ENCODE assay signal across 8 cellular contexts in the genomic region with DNA sequence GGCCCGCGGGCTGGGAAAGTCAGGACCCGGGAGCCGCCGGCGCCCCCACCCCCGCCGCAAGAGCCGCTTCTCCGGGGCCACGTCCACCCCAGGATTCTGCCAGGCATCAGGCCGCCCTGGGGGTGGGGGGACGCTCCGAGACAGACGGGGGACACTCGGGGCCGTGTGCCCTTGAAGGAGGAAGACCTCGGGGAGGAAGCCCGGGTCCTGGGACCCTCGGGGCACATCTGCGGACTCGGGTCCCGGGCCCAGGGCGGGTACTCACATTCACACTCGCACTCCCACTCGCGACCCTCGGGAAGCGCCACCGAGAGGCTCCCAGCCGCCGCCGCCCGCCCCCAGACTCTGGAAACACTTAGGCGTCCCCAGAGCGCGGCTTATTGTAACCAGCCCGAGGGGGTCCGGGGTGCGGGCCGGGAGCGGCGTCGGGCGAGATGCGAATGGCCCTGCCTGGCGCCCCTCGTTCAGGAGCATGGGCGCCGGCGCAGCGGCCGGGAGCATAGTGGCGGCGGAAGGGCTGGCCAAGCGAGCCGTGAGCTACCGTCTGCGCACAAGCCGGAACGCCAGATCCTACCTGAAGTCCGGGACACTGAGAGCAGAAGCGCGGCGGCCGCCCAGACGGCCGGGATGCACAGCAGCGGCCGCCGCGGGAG. TPM values are rescaled to one million over a fixed set of nuclear protein-coding genes. Genes with fewer than 3 reads are reported as not detected.
DNase-seq lines count a peak whose midpoint lies in the region; ATAC-seq, FAIRE-seq and TF ChIP-seq lines count a peak whose summit lies in the region.

No MANE protein-coding gene starts in this region.

- H3K27me3 Mint-ChIP-seq in activated CD4-positive, alpha-beta memory T cell treated with anti-CD3 and anti-CD28 coated beads, Interleukin-2, amount 10 ng/mL, durations not matched to agents 7 days and 5 days: peaks cover 75% of the 10 kb centered on the region
- H3K27me3 Mint-ChIP-seq in activated CD4-positive, alpha-beta memory T cell treated with anti-CD3 and anti-CD28 coated beads for 36 hours: peaks cover 63% of the 10 kb centered on the region
- H3K27me3 Mint-ChIP-seq in type B pancreatic cell: peaks cover 42% of the 10 kb centered on the region

- in situ Hi-C loops in K562 (cut with MboI): loop anchor here (5.0 kb wide), 1 partner anchor 37 kb away; no protein-coding TSS in a partner anchor

- TF ChIP-seq POLR2A in K562 (conservative IDR thresholded peaks at IDR 0.05): no peak

- H3K36me3 Mint-ChIP-seq in activated CD4-positive, alpha-beta memory T cell treated with anti-CD3 and anti-CD28 coated beads, Interleukin-2, amount 10 ng/mL, durations not matched to agents 7 days and 5 days (ENCODE audit: low read depth): no peaks in the 10 kb centered on the region
- H3K36me3 Mint-ChIP-seq in activated CD4-positive, alpha-beta memory T cell treated with anti-CD3 and anti-CD28 coated beads for 36 hours: no peaks in the 10 kb centered on the region
- no peaks in the 10 kb centered on the region for H3K36me3 Mint-ChIP-seq in type B pancreatic cell

- no peak for TF ChIP-seq RAD21 in K562 (CRISPR knock-in tag; conservative IDR thresholded peaks at IDR 0.05 in 1 of 2, IDR thresholded peaks at IDR 0.05 in 1 of 2)

- peaks cover 4% of the 10 kb centered on the region; the same call in 1 of the 2 replicates for H3K9me3 ChIP-seq in K562 (replicated peaks; ENCODE audit: control insufficient read depth, insufficient read depth, low read depth, low read length)

- POLR2A ChIA-PET in activated CD4-positive, alpha-beta memory T cell treated with anti-CD3 and anti-CD28 coated beads, Interleukin-2, amount 10 ng/mL, durations not matched to agents 7 days and 5 days (lab: Charles Lee): no interaction called here
- POLR2A ChIA-PET in activated CD4-positive, alpha-beta memory T cell treated with anti-CD3 and anti-CD28 coated beads for 36 hours (lab: Charles Lee): no interaction called here
- POLR2A ChIA-PET in K562 (lab: Yijun Ruan, JAX): interaction anchor here (0.5 to 1.4 kb wide), 5 partner anchors 10 to 148 kb away, joined by 3 to 4 read pairs (median 3); no protein-coding TSS in a partner anchor

- peak overlapping the region; percentile 87; the same call in 1 of the 2 replicates for H3K4me2 ChIP-seq in K562 (ENCODE audit: insufficient read depth, low read length)

- TF ChIP-seq EP300 in K562 (IDR thresholded peaks at IDR 0.05; ENCODE audit: low read length): no peak

- H3K4me1 ChIP-seq in K562 (replicated peaks in 1 of 2; ENCODE audit: control insufficient read depth in 2 of 2, insufficient read depth in 2 of 2, low read length in 2 of 2): peaks cover 18 to 33% of the 10 kb centered on the region in 2 experiments; a peak in 4 of 5 replicates

- H3K4me1 Mint-ChIP-seq in activated CD4-positive, alpha-beta memory T cell treated with anti-CD3 and anti-CD28 coated beads, Interleukin-2, amount 10 ng/mL, durations not matched to agents 7 days and 5 days: peaks cover 11% of the 10 kb centered on the region
- peaks cover 4% of the 10 kb centered on the region for H3K4me1 Mint-ChIP-seq in activated CD4-positive, alpha-beta memory T cell treated with anti-CD3 and anti-CD28 coated beads for 36 hours (ENCODE audit: low read depth)
- peaks cover 35% of the 10 kb centered on the region for H3K4me1 Mint-ChIP-seq in type B pancreatic cell (ENCODE audit: unreplicated experiment)

- peak overlapping the region; percentile 73 to 95 for H3K9ac ChIP-seq in K562 (ENCODE audit: insufficient read depth in 1 of 2, low read depth in 2 of 2, low read length in 2 of 2)

- H4K20me1 ChIP-seq in K562 (replicated peaks; ENCODE audit: control insufficient read depth, insufficient read depth, low read length): no peaks in the 10 kb centered on the region

- H3K27me3 ChIP-seq in K562 (ENCODE audit: control insufficient read depth in 2 of 2, insufficient read depth in 2 of 2, low read length in 2 of 2): no peaks in the 10 kb centered on the region
- H3K27me3 ChIP-seq in kidney epithelial cell (ENCODE audit: control insufficient read depth, insufficient read depth, low read length): peaks cover 33% of the 10 kb centered on the region

- FAIRE-seq in K562 (lab: Jason Lieb, UNC): no peak

- H3K4me3 ChIP-seq in K562 (peak overlapping the region; percentile 80), kidney epithelial cell (ENCODE audit: low read depth, low read length) (peak overlapping the region; percentile 42)

- CTCF ChIA-PET in activated CD4-positive, alpha-beta memory T cell treated with anti-CD3 and anti-CD28 coated beads, Interleukin-2, amount 10 ng/mL, durations not matched to agents 7 days and 5 days (lab: Charles Lee): interaction anchor here (0.9 to 3.0 kb wide), 21 partner anchors 13 to 189 kb away, joined by 3 to 21 read pairs (median 4); no protein-coding TSS in a partner anchor
- CTCF ChIA-PET in activated CD4-positive, alpha-beta memory T cell treated with anti-CD3 and anti-CD28 coated beads for 36 hours (lab: Charles Lee): interaction anchor here (0.6 to 3.3 kb wide), 11 partner anchors 12 to 1035 kb away, joined by 3 to 25 read pairs (median 3); no protein-coding TSS in a partner anchor
- CTCF ChIA-PET in K562 (lab: Yijun Ruan, JAX; ENCODE audit: low intra/inter-chr PET ratio): interaction anchor here (1.9 kb wide), 1 partner anchor 174 kb away, joined by 16 read pairs; no protein-coding TSS in a partner anchor

- 2% methylated on average over 27 of the region's 72 CpGs for WGBS in K562 (ENCODE audit: insufficient coverage, low coverage, missing lambda C conversion rate)

- peaks cover 56% of the 10 kb centered on the region for H3K79me2 ChIP-seq in K562 (ENCODE audit: control insufficient read depth, insufficient read depth, low read length)

- intact Hi-C loops in activated CD4-positive, alpha-beta memory T cell treated with anti-CD3 and anti-CD28 coated beads for 36 hours (cut with micrococcal nuclease): no loop called here
- intact Hi-C loops in K562 (cut with micrococcal nuclease): loop anchor here (5.0 kb wide), 1 partner anchor 147 kb away; no protein-coding TSS in a partner anchor

- H3K9me1 ChIP-seq in K562 (ENCODE audit: control insufficient read depth, insufficient read depth, low read length): no peaks in the 10 kb centered on the region

- no peak for TF ChIP-seq CTCF in K562 (IDR thresholded peaks at IDR 0.05 in 2 of 3, conservative IDR thresholded peaks at IDR 0.05 in 1 of 3; ENCODE audit: insufficient read depth in 2 of 3, low read depth in 1 of 3, low read length in 3 of 3)
- no peak for TF ChIP-seq CTCF in kidney epithelial cell (IDR thresholded peaks at IDR 0.05; ENCODE audit: insufficient read depth, low read length, poor library complexity, severe bottlenecking)
- TF ChIP-seq CTCF in type B pancreatic cell (conservative IDR thresholded peaks at IDR 0.05): no peak

- no peaks in the 10 kb centered on the region for H3K36me3 ChIP-seq in K562 (ENCODE audit: control insufficient read depth, insufficient read depth, low read length)
- H3K36me3 ChIP-seq in kidney epithelial cell (ENCODE audit: control insufficient read depth, insufficient read depth, low read length): no peaks in the 10 kb centered on the region

- peak overlapping the region; percentile 36 for H3K4me3 Mint-ChIP-seq in activated CD4-positive, alpha-beta memory T cell treated with anti-CD3 and anti-CD28 coated beads, Interleukin-2, amount 10 ng/mL, durations not matched to agents 7 days and 5 days
- no peak overlapping the region for H3K4me3 Mint-ChIP-seq in activated CD4-positive, alpha-beta memory T cell treated with anti-CD3 and anti-CD28 coated beads for 36 hours
- peak overlapping the region; percentile 88 for H3K4me3 Mint-ChIP-seq in type B pancreatic cell

- H2AFZ ChIP-seq in K562 (ENCODE audit: low read depth, low read length): peak overlapping the region; percentile 93

- peak overlapping the region; percentile 79 for H3K27ac ChIP-seq in K562 (ENCODE audit: extremely low read depth, low read depth, low read length)

- no peak for DNase-seq in activated CD4-positive, alpha-beta memory T cell treated with anti-CD3 and anti-CD28 coated beads, Interleukin-2, amount 10 ng/mL, durations not matched to agents 7 days and 5 days
- DNase-seq in activated CD4-positive, alpha-beta memory T cell treated with anti-CD3 and anti-CD28 coated beads for 36 hours: no peak
- peak in 2 of 4 experiments; percentile 36 to 42 for DNase-seq in K562 (ENCODE audit: extremely low read depth in 1 of 4, low spot score in 3 of 4)
- DNase-seq in kidney epithelial cell (ENCODE audit: low read depth): no peak
- DNase-seq in type B pancreatic cell (ENCODE audit: extremely low spot score, unreplicated experiment): peak; percentile 66
- DNase-seq in SKM-1 treated with dmso at 0.1 percent for 144 hours (lab: John Stamatoyannopoulos, UW; ENCODE audit: unreplicated experiment): no peak
- DNase-seq in NCI-H446 (lab: John Stamatoyannopoulos, UW): no peak
- DNase-seq in SKM-1 (lab: John Stamatoyannopoulos, UW; ENCODE audit: unreplicated experiment): no peak

- no peak overlapping the region for H3K27ac Mint-ChIP-seq in activated CD4-positive, alpha-beta memory T cell treated with anti-CD3 and anti-CD28 coated beads, Interleukin-2, amount 10 ng/mL, durations not matched to agents 7 days and 5 days
- no peak overlapping the region for H3K27ac Mint-ChIP-seq in activated CD4-positive, alpha-beta memory T cell treated with anti-CD3 and anti-CD28 coated beads for 36 hours
- no peak overlapping the region for H3K27ac Mint-ChIP-seq in type B pancreatic cell

- ATAC-seq in K562: peak; percentile 22

- H3K9me3 Mint-ChIP-seq in activated CD4-positive, alpha-beta memory T cell treated with anti-CD3 and anti-CD28 coated beads, Interleukin-2, amount 10 ng/mL, durations not matched to agents 7 days and 5 days: no peaks in the 10 kb centered on the region
- no peaks in the 10 kb centered on the region for H3K9me3 Mint-ChIP-seq in activated CD4-positive, alpha-beta memory T cell treated with anti-CD3 and anti-CD28 coated beads for 36 hours
- H3K9me3 Mint-ChIP-seq in type B pancreatic cell: no peaks in the 10 kb centered on the region

- no TSS peak for BruUV-seq in K562 (replicated peaks; lab: Mats Ljungman, UMichigan)

RNA-seq across cellular contexts. Expression of a gene that starts 0.6 kb away (rescaled TPM):
- 1 to 10 TPM; 2.1 TPM for total RNA-seq in activated CD4-positive, alpha-beta memory T cell treated with anti-CD3 and anti-CD28 coated beads, Interleukin-2, amount 10 ng/mL, durations not matched to agents 7 days and 5 days
- under 1 TPM; 0.05 to 0.31 TPM for total RNA-seq in activated CD4-positive, alpha-beta memory T cell treated with anti-CD3 and anti-CD28 coated beads for 36 hours
- total RNA-seq in K562 (2011; cell fraction: chromatin; rRNA removed; ENCODE audit: low replicate concordance): 55.8 and 56.6 TPM in 2 replicates
- total RNA-seq in K562 (2011; cell fraction: nucleolus; rRNA removed): 56.9 and 60.5 TPM in 2 replicates
- total RNA-seq in K562 (2011; cell fraction: nucleoplasm; rRNA removed): 36.5 and 49.8 TPM in 2 replicates
- 15.3 and 18.2 TPM in 2 replicates for total RNA-seq in K562 (2014; rRNA removed)
- total RNA-seq in K562 (2014; rRNA removed; fragmentation: Illumina TruSeq; extraction: Trizol): 11.4 and 17.3 TPM in 2 replicates
- 15.4 and 17.9 TPM in 2 replicates for total RNA-seq in K562 (2015; rRNA removed; fragmentation: Illumina TruSeq; extraction: Trizol)
- total RNA-seq in K562 (2021): 33.6 and 33.8 TPM in 2 replicates
- polyA plus RNA-seq in K562 (2011; rRNA removed): 7.7 and 8.1 TPM in 2 replicates
- polyA plus RNA-seq in K562 (2011; cell fraction: cytosol; rRNA removed): 7.9 and 16.6 TPM in 2 replicates
- polyA plus RNA-seq in K562 (2011; cell fraction: nucleus; rRNA removed): 11.8 and 20.5 TPM in 2 replicates
- 16.8 and 25.3 TPM in 2 replicates for polyA plus RNA-seq in K562 (2012)
- 14.2 and 18.3 TPM in 2 replicates for polyA plus RNA-seq in K562 (2014; fragmentation: Illumina TruSeq; extraction: Trizol)
- 1 to 10 TPM; 5.6 to 6.0 TPM for polyA plus RNA-seq in K562 (2014; fragmentation: Nextera tagmentation; extraction: Ambion mirVana)
- 12.5 and 17.2 TPM in 2 replicates for polyA plus RNA-seq in K562 (2014; rRNA removed)
- 11.9 and 15.1 TPM in 2 replicates for polyA minus RNA-seq in K562 (2011; rRNA and poly(A)+ RNA removed)
- polyA minus RNA-seq in K562 (2011; cell fraction: cytosol; rRNA and poly(A)+ RNA removed): 16.4 and 18.1 TPM in 2 replicates
- 12.5 and 14.1 TPM in 2 replicates for polyA minus RNA-seq in K562 (2011; cell fraction: nucleus; rRNA and poly(A)+ RNA removed)
- total RNA-seq in kidney epithelial cell: 1.2 and 2.9 TPM in 2 replicates
- 7.4 and 48.9 TPM in 2 replicates for total RNA-seq in type B pancreatic cell (ENCODE audit: low replicate concordance)
